ENCODE assay signal across 9 cellular contexts in genomic region chr16:89634463-89635385, GRCh38. TPM values are rescaled to one million over a fixed set of nuclear protein-coding genes. Genes with fewer than 3 reads are reported as not detected.
"Had no signal": no experiment of that assay in that cellular context is flagged by ENCODE, and none has a peak within 500 bp of the region (broad histone marks: within the 10 kb centered on the region; RNA-seq: fewer than 3 reads in every experiment).

No MANE protein-coding gene starts in this region.

RNA-seq across cellular contexts. Expression of gene DPEP1, which starts 21.3 kb away (rescaled TPM):
- total RNA-seq: activated CD4-positive, alpha-beta memory T cell treated with anti-CD3 and anti-CD28 coated beads, Interleukin-2, amount 10 ng/mL, durations not matched to agents 7 days and 5 days; activated CD4-positive, alpha-beta T cell treated with anti-CD3 and anti-CD28 coated beads for 36 hours; activated CD8-positive, alpha-beta memory T cell treated with anti-CD3 and anti-CD28 coated beads for 36 hours; activated naive CD4-positive, alpha-beta T cell treated with anti-CD3 and anti-CD28 coated beads for 36 hours; activated naive CD8-positive, alpha-beta T cell treated with anti-CD3 and anti-CD28 coated beads, Interleukin-2, amount 10 ng/mL, durations not matched to agents 7 days and 5 days; activated T-helper 17 cell treated with anti-CD3 and anti-CD28 coated beads, Interleukin-2, amount 50 U/mL, for 72 hours; Right ventricle myocardium superior; T-helper 2 cell treated with Interferon-gamma antibody and Interleukin-4, amounts not matched to agents 100 ng/mL and 5 ng/mL, for 36 hours had no signal

RNA-seq across cellular contexts. Expression of gene CPNE7, which starts 59.2 kb away (rescaled TPM):
- total RNA-seq: Right ventricle myocardium superior, SJCRH30 had no signal
